ENCODE assay signal across 8 cellular contexts in the genomic region with DNA sequence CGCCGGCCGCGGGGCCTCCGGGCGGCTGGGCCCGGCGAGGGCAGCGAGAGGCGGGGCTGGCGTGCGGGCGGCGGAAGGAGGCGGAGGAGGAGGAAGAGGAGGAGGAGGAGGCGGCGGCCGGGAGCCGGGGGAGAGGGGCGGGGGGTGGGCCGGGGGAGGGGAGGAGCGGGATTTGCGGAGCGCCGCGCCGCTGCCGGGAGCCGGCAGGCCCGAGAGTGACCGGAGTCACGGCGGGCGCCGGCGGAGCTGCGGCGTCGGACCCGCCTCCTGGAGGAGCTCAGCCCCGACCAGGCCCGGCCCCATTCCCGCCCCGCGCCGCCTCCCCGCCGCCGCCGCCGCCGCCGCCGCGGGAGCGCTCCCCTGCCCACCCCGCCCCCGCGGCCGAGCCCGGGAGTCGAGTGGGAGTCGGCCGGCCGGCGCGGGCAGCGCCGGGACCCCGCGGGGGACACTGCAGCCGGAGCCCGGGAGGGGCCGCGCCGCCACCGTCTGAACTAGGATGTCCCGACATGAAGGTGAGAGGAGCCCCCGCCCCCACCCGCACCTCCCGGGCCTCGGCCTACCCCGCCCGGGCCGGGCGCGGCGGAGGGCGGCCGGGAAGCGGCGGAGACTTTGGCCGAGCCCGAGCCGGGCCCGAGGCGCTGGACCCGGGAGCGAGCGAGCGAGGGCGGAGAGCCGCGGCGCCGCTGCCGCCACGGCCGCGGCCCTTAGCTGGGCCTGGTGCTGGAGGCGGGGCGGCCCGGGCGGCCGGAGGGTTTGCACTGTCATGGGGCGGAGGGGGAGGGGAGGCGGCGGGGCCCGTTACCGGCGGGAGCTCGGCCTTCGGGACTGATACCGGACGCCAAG. TPM values are rescaled to one million over a fixed set of nuclear protein-coding genes. Genes with fewer than 3 reads are reported as not detected.
DNase-seq lines count a peak whose midpoint lies in the region; ATAC-seq, FAIRE-seq and TF ChIP-seq lines count a peak whose summit lies in the region.

A gene (plus strand): TSS at position 206 of the 843 bp plus-strand sequence. CDS start 291 bp downstream, at position 497.

- H4K8ac ChIP-seq in H1 (ENCODE audit: extremely low read depth, insufficient read depth, low read length) (peak within 1 kb of the TSS; percentile 96), mesendoderm (ENCODE audit: low read depth, low read length) (peak within 1 kb of the TSS; percentile 98)

- peak within 1 kb of the TSS; percentile 92 for H2BK5ac ChIP-seq in H1 (ENCODE audit: low read depth, low read length)
- H2BK5ac ChIP-seq in mesendoderm (ENCODE audit: low read length), result peak within 1 kb of the TSS; percentile 67

- H3K27me3 ChIP-seq in H1 (replicated peaks in 1 of 4; ENCODE audit: control insufficient read depth in 3 of 4, extremely low read depth in 1 of 4, insufficient read depth in 3 of 4, low read length in 3 of 4), result no peaks in the 10 kb centered on the region
- no peaks in the 10 kb centered on the region for H3K27me3 ChIP-seq in mesendoderm (ENCODE audit: insufficient read depth, low read length, poor library complexity)

- peak within 1 kb of the TSS; percentile 27 for H3K14ac ChIP-seq in H1 (ENCODE audit: insufficient read length)

- TF ChIP-seq RAD21 in H1 (IDR thresholded peaks at IDR 0.05 in 1 of 2, conservative IDR thresholded peaks at IDR 0.05 in 1 of 2; ENCODE audit: low read depth in 2 of 2, low read length in 2 of 2), result no peak

- H3K79me2 ChIP-seq in H1 (ENCODE audit: control insufficient read depth in 1 of 2, insufficient read depth in 2 of 2, low read length in 2 of 2) (peaks cover 54 to 89% of the 10 kb centered on the region in 2 experiments), mesendoderm (ENCODE audit: control insufficient read depth, insufficient read depth, low read length) (peaks cover 67% of the 10 kb centered on the region)

- H3K9ac ChIP-seq in H1 (replicated peaks in 1 of 4; ENCODE audit: extremely low read depth in 1 of 4, low read depth in 3 of 4, low read length in 3 of 4), result peak within 1 kb of the TSS; percentile 89 to 98 (median 96)
- peak within 1 kb of the TSS; percentile 98 for H3K9ac ChIP-seq in mesendoderm (ENCODE audit: low read length)

- H2BK15ac ChIP-seq in H1 (ENCODE audit: low read length), result peak within 1 kb of the TSS; percentile 85
- H2BK15ac ChIP-seq in mesendoderm (replicated peaks; ENCODE audit: low read depth), result peak within 1 kb of the TSS; percentile 57

- H2BK20ac ChIP-seq in H1 (ENCODE audit: low read length), result no peak within 1 kb of the TSS

- H2AFZ ChIP-seq in H1 (ENCODE audit: low read length), result no peak within 1 kb of the TSS

- TF ChIP-seq CTCF in H1 (IDR thresholded peaks at IDR 0.05; ENCODE audit: control extremely low read depth in 1 of 3, insufficient read depth in 1 of 3, low read depth in 1 of 3, low read length in 3 of 3), result no peak

- H2AK5ac ChIP-seq in H1 (ENCODE audit: low read depth, low read length) (no peak within 1 kb of the TSS; the same call in 1 of the 2 replicates), mesendoderm (ENCODE audit: low read length) (peak within 1 kb of the TSS; percentile 82)

- TF ChIP-seq POLR2A in H1 (IDR thresholded peaks at IDR 0.05; ENCODE audit: control extremely low read depth in 1 of 2, low read depth in 2 of 2, low read length in 2 of 2), result peak in 1 of 2 experiments; percentile 29; a peak in 1 of 3 replicates

- peak within 1 kb of the TSS; percentile 55; the same call in 1 of the 2 replicates for H2BK12ac ChIP-seq in H1 (ENCODE audit: low read depth, low read length)

- DNase-seq in AG08395 (ENCODE audit: low spot score) (peak; percentile 87), NOMO-1 (lab: John Stamatoyannopoulos, UW; ENCODE audit: unreplicated experiment in 2 of 2) (peak; percentile 65 to 72), H1 (ENCODE audit: low read depth in 1 of 2, low spot score in 2 of 2) (peak in 1 of 2 experiments; percentile 70), mesendoderm (peak; percentile 65)
- DNase-seq in activated CD8-positive, alpha-beta memory T cell treated with anti-CD3 and anti-CD28 coated beads, Interleukin-2, amount 50 U/mL, for 1 hour (ENCODE audit: extremely low read depth), result peak; percentile 5
- peak; percentile 62 for DNase-seq in stimulated activated CD8-positive, alpha-beta memory T cell treated with anti-CD3 and anti-CD28 coated beads, Interleukin-12 subunit alpha, Interleukin-12 subunit beta, amount 100 ng/mL, for 4 hours (ENCODE audit: low read depth)

- H3K4me2 ChIP-seq in H1 (ENCODE audit: insufficient read depth in 1 of 2, low read depth in 2 of 2, low read length in 2 of 2) (peak within 1 kb of the TSS; percentile 89 to 92), mesendoderm (ENCODE audit: low read length) (peak within 1 kb of the TSS; percentile 94)

- H3K4me1 ChIP-seq in H1 (replicated peaks in 1 of 4; ENCODE audit: control insufficient read depth in 3 of 4, insufficient read depth in 4 of 4, low read length in 3 of 4), result peaks cover 0 to 11% (median 9%) of the 10 kb centered on the region in 4 experiments; a peak in 5 of 7 replicates
- H3K4me1 ChIP-seq in mesendoderm (ENCODE audit: control insufficient read depth, low read depth, low read length), result peaks cover 2% of the 10 kb centered on the region

- H3K18ac ChIP-seq in H1 (ENCODE audit: extremely low read depth, low read length), result peak within 1 kb of the TSS; percentile 96
- H3K18ac ChIP-seq in mesendoderm (ENCODE audit: low read length), result peak within 1 kb of the TSS; percentile 100

- POLR2A ChIA-PET in H1 (lab: Charles Lee; ENCODE audit: partially characterized antibody), result interaction anchor here (0.5 to 12.0 kb wide), 12 partner anchors 11 to 155 kb away, joined by 3 to 288 read pairs (median 4); no protein-coding TSS in a partner anchor

- 0% methylated on average over 18 of the region's 125 CpGs; no CpG with 5 or more reads in 1 of the 2 experiments for WGBS in H1 (ENCODE audit: extremely low coverage in 1 of 2, insufficient coverage in 1 of 2, insufficient read length in 1 of 2, insufficient replicate concordance in 2 of 2, low coverage in 1 of 2, low lambda C conversion rate in 2 of 2, missing lambda C conversion rate in 1 of 2), 2 experiments
- WGBS in mesendoderm (ENCODE audit: extremely low coverage, insufficient coverage, low lambda C conversion rate), result no CpG with 5 or more reads among the region's 125 CpGs

- H3K27ac ChIP-seq in H1 (ENCODE audit: low read depth, low read length) (peak within 1 kb of the TSS; percentile 95), mesendoderm (ENCODE audit: low read depth, low read length) (peak within 1 kb of the TSS; percentile 99)

- no peak for FAIRE-seq in H1 (lab: Jason Lieb, UNC)

- H3K79me1 ChIP-seq in H1 (ENCODE audit: low read depth, low read length) (peaks cover 3% of the 10 kb centered on the region), mesendoderm (ENCODE audit: low read length) (peaks cover 2% of the 10 kb centered on the region)

- H2BK120ac ChIP-seq in H1 (replicated peaks; ENCODE audit: low read depth, low read length) (peak within 1 kb of the TSS; percentile 98), mesendoderm (ENCODE audit: low read depth, low read length) (peak within 1 kb of the TSS; percentile 97)

- ATAC-seq in GM18858 (IDR thresholded peaks at IDR 0.05; ENCODE audit: unreplicated experiment) (peak; percentile 26), HG03066 (IDR thresholded peaks at IDR 0.05; ENCODE audit: low read depth, unreplicated experiment) (peak; percentile 51)

- no peaks in the 10 kb centered on the region for H3K9me3 ChIP-seq in H1 (ENCODE audit: insufficient read depth in 2 of 2, low read depth in 1 of 2, low read length in 1 of 2)

- peak within 1 kb of the TSS; percentile 95 to 99 (median 96) for H3K4me3 ChIP-seq in H1 (ENCODE audit: extremely low read depth in 1 of 4, insufficient read depth in 2 of 4, low read depth in 3 of 4, low read length in 4 of 4)
- H3K4me3 ChIP-seq in mesendoderm (ENCODE audit: low read length), result peak within 1 kb of the TSS; percentile 96

- H4K20me1 ChIP-seq in H1 (replicated peaks in 1 of 2; ENCODE audit: control insufficient read depth in 1 of 2, insufficient read depth in 2 of 2, low read length in 2 of 2), result peaks cover 5 to 13% of the 10 kb centered on the region in 2 experiments

- H3K56ac ChIP-seq in H1 (replicated peaks; ENCODE audit: insufficient read length, low read depth, low read length) (peak within 1 kb of the TSS; percentile 94), mesendoderm (ENCODE audit: low read length) (peak within 1 kb of the TSS; percentile 98)

- H3K23me2 ChIP-seq in H1 (ENCODE audit: low read depth, low read length), result peaks cover 7% of the 10 kb centered on the region; the same call in 1 of the 2 replicates

- peak within 1 kb of the TSS; percentile 99 for H4K91ac ChIP-seq in H1 (replicated peaks; ENCODE audit: insufficient read length, low read length)

- CTCF ChIA-PET in H1 (lab: Charles Lee; ENCODE audit: partially characterized antibody), result interaction anchor here (1.0 to 2.5 kb wide), 4 partner anchors 12 to 63 kb away, joined by 3 to 12 read pairs (median 8); no protein-coding TSS in a partner anchor

- no peak for TF ChIP-seq EP300 in H1 (IDR thresholded peaks at IDR 0.05; ENCODE audit: borderline replicate concordance in 1 of 2, low read depth in 2 of 2, low read length in 2 of 2)

- H3K36me3 ChIP-seq in H1 (ENCODE audit: control insufficient read depth in 2 of 4, insufficient read depth in 4 of 4, low read length in 3 of 4), result peaks cover 0 to 12% (median 4%) of the 10 kb centered on the region in 4 experiments; a peak in 3 of 8 replicates
- no peaks in the 10 kb centered on the region for H3K36me3 ChIP-seq in mesendoderm (ENCODE audit: control insufficient read depth, insufficient read depth, low read length)

- H3K23ac ChIP-seq in H1 (ENCODE audit: insufficient read length) (peak within 1 kb of the TSS; percentile 99), mesendoderm (ENCODE audit: low read length) (peak within 1 kb of the TSS; percentile 89)

- H4K5ac ChIP-seq in H1 (ENCODE audit: insufficient read length, low read depth, low read length) (peak within 1 kb of the TSS; percentile 98), mesendoderm (ENCODE audit: low read length) (peak within 1 kb of the TSS; percentile 74)

- H3K4ac ChIP-seq in H1 (replicated peaks; ENCODE audit: insufficient read length, low read depth, low read length) (peak within 1 kb of the TSS; percentile 95), mesendoderm (ENCODE audit: low read depth, low read length) (peak within 1 kb of the TSS; percentile 99)

TF ChIP-seq in H1, 55 proteins besides CTCF, POLR2A, EP300 and RAD21 (continues in another document):
- no peak for TF ChIP-seq EZH2 (IDR thresholded peaks at IDR 0.05; ENCODE audit: low read depth, low read length, severe bottlenecking)

RNA-seq across cellular contexts. Expression of the gene that starts here (rescaled TPM):
- 149 and 152 TPM in 2 replicates for total RNA-seq in H1 (2021; fragmentation: NEBNext Ultra II Directional; extraction: Animal tissue kit (Norgen Biotek cat#: 25700))
- 55.8 and 86.9 TPM in 2 replicates for polyA plus RNA-seq in H1 (2011; rRNA removed)
- polyA plus RNA-seq in H1 (2011; cell fraction: cytosol; rRNA removed), result 97.8 TPM
- 33.5 TPM for polyA plus RNA-seq in H1 (2011; cell fraction: nucleus; rRNA removed)
- polyA plus RNA-seq in H1 (2012, experiment 1 of 2), result 81.0 to 111 TPM (median 94.5 TPM) in 4 replicates
- polyA plus RNA-seq in H1 (2012, experiment 2 of 2), result 41.2 TPM
- polyA plus RNA-seq in H1 (2013, experiment 1 of 2), result 43.4 TPM
- 45.1 TPM for polyA plus RNA-seq in H1 (2013, experiment 2 of 2)
- 140 and 147 TPM in 2 replicates for polyA minus RNA-seq in H1 (2011; rRNA and poly(A)+ RNA removed)
- 58.9 TPM for polyA minus RNA-seq in H1 (2011; cell fraction: cytosol; rRNA and poly(A)+ RNA removed)
- 50.0 TPM for polyA minus RNA-seq in H1 (2011; cell fraction: nucleus; rRNA and poly(A)+ RNA removed)
- 63.4 TPM for polyA plus RNA-seq in mesendoderm (2013, experiment 1 of 2)
- 66.6 TPM for polyA plus RNA-seq in mesendoderm (2013, experiment 2 of 2)
